1 cellular context compared by ENCODE assay signal in genomic region chr4:19298998-19299397, GRCh38.
TF ChIP-seq lines count a peak whose summit lies in the region.

No MANE protein-coding gene starts in this region.

TF ChIP-seq in SK-N-SH, 30 proteins besides CTCF, POLR2A, EP300 and RAD21 (continued from another document):
- TF ChIP-seq, protein P1, sequence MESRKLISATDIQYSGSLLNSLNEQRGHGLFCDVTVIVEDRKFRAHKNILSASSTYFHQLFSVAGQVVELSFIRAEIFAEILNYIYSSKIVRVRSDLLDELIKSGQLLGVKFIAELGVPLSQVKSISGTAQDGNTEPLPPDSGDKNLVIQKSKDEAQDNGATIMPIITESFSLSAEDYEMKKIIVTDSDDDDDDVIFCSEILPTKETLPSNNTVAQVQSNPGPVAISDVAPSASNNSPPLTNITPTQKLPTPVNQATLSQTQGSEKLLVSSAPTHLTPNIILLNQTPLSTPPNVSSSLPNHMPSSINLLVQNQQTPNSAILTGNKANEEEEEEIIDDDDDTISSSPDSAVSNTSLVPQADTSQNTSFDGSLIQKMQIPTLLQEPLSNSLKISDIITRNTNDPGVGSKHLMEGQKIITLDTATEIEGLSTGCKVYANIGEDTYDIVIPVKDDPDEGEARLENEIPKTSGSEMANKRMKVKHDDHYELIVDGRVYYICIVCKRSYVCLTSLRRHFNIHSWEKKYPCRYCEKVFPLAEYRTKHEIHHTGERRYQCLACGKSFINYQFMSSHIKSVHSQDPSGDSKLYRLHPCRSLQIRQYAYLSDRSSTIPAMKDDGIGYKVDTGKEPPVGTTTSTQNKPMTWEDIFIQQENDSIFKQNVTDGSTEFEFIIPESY (IDR thresholded peaks at IDR 0.05; ENCODE audit: borderline replicate concordance, low read depth), result peak; percentile 82; the same call in 1 of the 2 replicates
- TF ChIP-seq RFX5 (IDR thresholded peaks at IDR 0.05; ENCODE audit: low read length), result no peak
- peak; percentile 69; the same call in 1 of the 2 replicates for TF ChIP-seq MAX (IDR thresholded peaks at IDR 0.05; ENCODE audit: low read depth)
- peak; percentile 51; the same call in 1 of the 2 replicates for TF ChIP-seq RXRA (IDR thresholded peaks at IDR 0.05; ENCODE audit: borderline replicate concordance, low read depth)
- peak; percentile 70 for TF ChIP-seq FOSL2 (IDR thresholded peaks at IDR 0.05; ENCODE audit: borderline replicate concordance, low read depth)
- TF ChIP-seq JUND (IDR thresholded peaks at IDR 0.05), result peak; percentile 93
- TF ChIP-seq CHD2 (IDR thresholded peaks at IDR 0.05; ENCODE audit: low read length, partially characterized antibody), result peak; percentile 32
- 0 out of 2 replicates have a peak, but pooled peaks have one; percentile 59 for TF ChIP-seq FOXJ3 (CRISPR knock-in tag; IDR thresholded peaks at IDR 0.05)
- peak; percentile 96 for TF ChIP-seq POLR2AphosphoS5 (IDR thresholded peaks at IDR 0.05; ENCODE audit: low read depth, low read length)
- no peak for TF ChIP-seq NRF1 (IDR thresholded peaks at IDR 0.05; ENCODE audit: low read depth, low read length)
- peak; percentile 88; the same call in 1 of the 2 replicates for TF ChIP-seq SIN3A (IDR thresholded peaks at IDR 0.05; ENCODE audit: borderline replicate concordance, low read depth, low read length)
- TF ChIP-seq EZH2phosphoT487 (IDR thresholded peaks at IDR 0.05; ENCODE audit: borderline replicate concordance, low read depth), result no peak
- TF ChIP-seq, protein P2, sequence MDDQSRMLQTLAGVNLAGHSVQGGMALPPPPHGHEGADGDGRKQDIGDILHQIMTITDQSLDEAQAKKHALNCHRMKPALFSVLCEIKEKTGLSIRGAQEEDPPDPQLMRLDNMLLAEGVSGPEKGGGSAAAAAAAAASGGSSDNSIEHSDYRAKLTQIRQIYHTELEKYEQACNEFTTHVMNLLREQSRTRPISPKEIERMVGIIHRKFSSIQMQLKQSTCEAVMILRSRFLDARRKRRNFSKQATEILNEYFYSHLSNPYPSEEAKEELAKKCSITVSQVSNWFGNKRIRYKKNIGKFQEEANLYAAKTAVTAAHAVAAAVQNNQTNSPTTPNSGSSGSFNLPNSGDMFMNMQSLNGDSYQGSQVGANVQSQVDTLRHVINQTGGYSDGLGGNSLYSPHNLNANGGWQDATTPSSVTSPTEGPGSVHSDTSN (IDR thresholded peaks at IDR 0.05), result peak; percentile 98
- peak; percentile 89 for TF ChIP-seq NFIC (IDR thresholded peaks at IDR 0.05; ENCODE audit: borderline replicate concordance)
- no peak for TF ChIP-seq MXI1 (IDR thresholded peaks at IDR 0.05; ENCODE audit: low read depth, low read length)
